1 cellular context compared by ENCODE assay signal in the genomic region with DNA sequence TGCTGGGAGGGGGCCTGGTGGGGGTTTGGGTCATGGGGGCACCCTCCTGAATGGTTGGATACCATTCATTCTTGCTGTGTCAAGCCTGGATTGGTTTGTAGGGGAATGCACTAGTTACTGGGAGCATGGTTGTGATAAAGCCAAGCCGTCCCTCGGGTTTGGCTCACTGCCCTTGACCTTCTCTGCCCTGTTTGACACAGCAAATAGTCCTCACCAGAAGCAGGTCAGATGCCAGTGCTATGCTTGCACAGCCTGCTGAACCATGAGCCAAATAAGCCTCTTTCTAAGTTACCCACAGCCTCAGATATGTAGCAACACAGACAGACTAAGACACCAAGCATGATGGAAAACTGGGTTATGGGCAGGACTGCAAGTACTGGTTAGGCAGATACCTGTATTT.
TF ChIP-seq lines count a peak whose summit lies in the region.

No MANE protein-coding gene starts in this region.

TF ChIP-seq in HepG2, 621 proteins besides CTCF, POLR2A, EP300 and RAD21 (continued from another document and continues in another):
- no peak for TF ChIP-seq ZMAT3 (CRISPR knock-in tag; conservative IDR thresholded peaks at IDR 0.05)
- TF ChIP-seq, protein P1, sequence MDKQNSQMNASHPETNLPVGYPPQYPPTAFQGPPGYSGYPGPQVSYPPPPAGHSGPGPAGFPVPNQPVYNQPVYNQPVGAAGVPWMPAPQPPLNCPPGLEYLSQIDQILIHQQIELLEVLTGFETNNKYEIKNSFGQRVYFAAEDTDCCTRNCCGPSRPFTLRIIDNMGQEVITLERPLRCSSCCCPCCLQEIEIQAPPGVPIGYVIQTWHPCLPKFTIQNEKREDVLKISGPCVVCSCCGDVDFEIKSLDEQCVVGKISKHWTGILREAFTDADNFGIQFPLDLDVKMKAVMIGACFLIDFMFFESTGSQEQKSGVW (CRISPR knock-in tag; IDR thresholded peaks at IDR 0.05; ENCODE audit: borderline replicate concordance): no peak
- TF ChIP-seq SP4 (CRISPR knock-in tag; IDR thresholded peaks at IDR 0.05): no peak
- TF ChIP-seq NFE2L1 (CRISPR knock-in tag; IDR thresholded peaks at IDR 0.05; ENCODE audit: borderline replicate concordance): no peak
- TF ChIP-seq ZNF7 (CRISPR knock-in tag; IDR thresholded peaks at IDR 0.05): no peak
- TF ChIP-seq, protein P2, sequence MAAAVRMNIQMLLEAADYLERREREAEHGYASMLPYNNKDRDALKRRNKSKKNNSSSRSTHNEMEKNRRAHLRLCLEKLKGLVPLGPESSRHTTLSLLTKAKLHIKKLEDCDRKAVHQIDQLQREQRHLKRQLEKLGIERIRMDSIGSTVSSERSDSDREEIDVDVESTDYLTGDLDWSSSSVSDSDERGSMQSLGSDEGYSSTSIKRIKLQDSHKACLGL (CRISPR knock-in tag; IDR thresholded peaks at IDR 0.05): no peak
- TF ChIP-seq CC2D1A (CRISPR knock-in tag; IDR thresholded peaks at IDR 0.05): no peak
- no peak for TF ChIP-seq ETV6 (CRISPR knock-in tag; conservative IDR thresholded peaks at IDR 0.05)
- no peak for TF ChIP-seq NAIF1 (CRISPR knock-in tag; IDR thresholded peaks at IDR 0.05; ENCODE audit: borderline replicate concordance)
- no peak for TF ChIP-seq ZNF713 (CRISPR knock-in tag; IDR thresholded peaks at IDR 0.05)
- TF ChIP-seq LCORL (IDR thresholded peaks at IDR 0.05): peak; percentile 50; the same call in 1 of the 2 replicates
- peak; percentile 82 for TF ChIP-seq LCORL (CRISPR knock-in tag; IDR thresholded peaks at IDR 0.05)
- peak; percentile 35; the same call in 1 of the 2 replicates for TF ChIP-seq JUN (CRISPR knock-in tag; IDR thresholded peaks at IDR 0.05)
- peak; percentile 77; the same call in 1 of the 2 replicates for TF ChIP-seq ZNF782 (CRISPR knock-in tag; IDR thresholded peaks at IDR 0.05; ENCODE audit: borderline replicate concordance)
- TF ChIP-seq MBD4 (IDR thresholded peaks at IDR 0.05; ENCODE audit: borderline replicate concordance, low read length): no peak
- TF ChIP-seq, protein P3, sequence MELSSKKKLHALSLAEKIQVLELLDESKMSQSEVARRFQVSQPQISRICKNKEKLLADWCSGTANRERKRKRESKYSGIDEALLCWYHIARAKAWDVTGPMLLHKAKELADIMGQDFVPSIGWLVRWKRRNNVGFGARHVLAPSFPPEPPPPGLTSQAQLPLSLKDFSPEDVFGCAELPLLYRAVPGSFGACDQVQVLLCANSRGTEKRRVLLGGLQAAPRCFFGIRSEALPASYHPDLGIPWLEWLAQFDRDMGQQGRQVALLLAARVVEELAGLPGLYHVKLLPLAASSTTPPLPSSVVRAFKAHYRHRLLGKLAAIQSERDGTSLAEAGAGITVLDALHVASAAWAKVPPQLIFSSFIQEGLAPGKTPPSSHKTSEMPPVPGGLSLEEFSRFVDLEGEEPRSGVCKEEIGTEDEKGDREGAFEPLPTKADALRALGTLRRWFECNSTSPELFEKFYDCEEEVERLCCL (CRISPR knock-in tag; IDR thresholded peaks at IDR 0.05; ENCODE audit: borderline replicate concordance): no peak
- TF ChIP-seq ZNF543 (CRISPR knock-in tag; IDR thresholded peaks at IDR 0.05): peak; percentile 45; the same call in 1 of the 2 replicates
- no peak for TF ChIP-seq ZFP36L2 (CRISPR knock-in tag; IDR thresholded peaks at IDR 0.05)
- TF ChIP-seq HNRNPK (IDR thresholded peaks at IDR 0.05; ENCODE audit: low read depth, low read length, poor library complexity, severe bottlenecking): no peak
- TF ChIP-seq, protein P4, sequence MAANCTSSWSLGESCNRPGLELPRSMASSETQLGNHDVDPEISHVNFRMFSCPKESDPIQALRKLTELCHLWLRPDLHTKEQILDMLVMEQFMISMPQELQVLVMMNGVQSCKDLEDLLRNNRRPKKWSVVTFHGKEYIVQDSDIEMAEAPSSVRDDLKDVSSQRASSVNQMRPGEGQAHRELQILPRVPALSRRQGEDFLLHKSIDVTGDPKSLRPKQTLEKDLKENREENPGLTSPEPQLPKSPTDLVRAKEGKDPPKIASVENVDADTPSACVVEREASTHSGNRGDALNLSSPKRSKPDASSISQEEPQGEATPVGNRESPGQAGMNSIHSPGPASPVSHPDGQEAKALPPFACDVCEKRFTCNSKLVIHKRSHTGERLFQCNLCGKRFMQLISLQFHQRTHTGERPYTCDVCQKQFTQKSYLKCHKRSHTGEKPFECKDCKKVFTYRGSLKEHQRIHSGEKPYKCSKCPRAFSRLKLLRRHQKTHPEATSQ (CRISPR knock-in tag; IDR thresholded peaks at IDR 0.05; ENCODE audit: borderline replicate concordance): peak; percentile 64; the same call in 1 of the 2 replicates
- no peak for TF ChIP-seq MTF2 (CRISPR knock-in tag; IDR thresholded peaks at IDR 0.05; ENCODE audit: borderline replicate concordance)
- 0 out of 2 replicates have a peak, but pooled peaks have one; percentile 29 for TF ChIP-seq TBX3 (IDR thresholded peaks at IDR 0.05; ENCODE audit: borderline replicate concordance)
- no peak for TF ChIP-seq TRIM24 (CRISPR knock-in tag; IDR thresholded peaks at IDR 0.05)
- TF ChIP-seq SP5 (CRISPR knock-in tag; IDR thresholded peaks at IDR 0.05; ENCODE audit: borderline replicate concordance, low read depth): no peak
- TF ChIP-seq CENPX (CRISPR knock-in tag; IDR thresholded peaks at IDR 0.05): no peak
- TF ChIP-seq NFIC (IDR thresholded peaks at IDR 0.05; ENCODE audit: low read length): no peak
- no peak for TF ChIP-seq ZNF329 (CRISPR knock-in tag; IDR thresholded peaks at IDR 0.05; ENCODE audit: low read depth)
- TF ChIP-seq ZNF777 (CRISPR knock-in tag; IDR thresholded peaks at IDR 0.05): no peak
- 0 out of 2 replicates have a peak, but pooled peaks have one; percentile 43 for TF ChIP-seq ZNF607 (CRISPR knock-in tag; IDR thresholded peaks at IDR 0.05; ENCODE audit: borderline replicate concordance)
- TF ChIP-seq, protein P5, sequence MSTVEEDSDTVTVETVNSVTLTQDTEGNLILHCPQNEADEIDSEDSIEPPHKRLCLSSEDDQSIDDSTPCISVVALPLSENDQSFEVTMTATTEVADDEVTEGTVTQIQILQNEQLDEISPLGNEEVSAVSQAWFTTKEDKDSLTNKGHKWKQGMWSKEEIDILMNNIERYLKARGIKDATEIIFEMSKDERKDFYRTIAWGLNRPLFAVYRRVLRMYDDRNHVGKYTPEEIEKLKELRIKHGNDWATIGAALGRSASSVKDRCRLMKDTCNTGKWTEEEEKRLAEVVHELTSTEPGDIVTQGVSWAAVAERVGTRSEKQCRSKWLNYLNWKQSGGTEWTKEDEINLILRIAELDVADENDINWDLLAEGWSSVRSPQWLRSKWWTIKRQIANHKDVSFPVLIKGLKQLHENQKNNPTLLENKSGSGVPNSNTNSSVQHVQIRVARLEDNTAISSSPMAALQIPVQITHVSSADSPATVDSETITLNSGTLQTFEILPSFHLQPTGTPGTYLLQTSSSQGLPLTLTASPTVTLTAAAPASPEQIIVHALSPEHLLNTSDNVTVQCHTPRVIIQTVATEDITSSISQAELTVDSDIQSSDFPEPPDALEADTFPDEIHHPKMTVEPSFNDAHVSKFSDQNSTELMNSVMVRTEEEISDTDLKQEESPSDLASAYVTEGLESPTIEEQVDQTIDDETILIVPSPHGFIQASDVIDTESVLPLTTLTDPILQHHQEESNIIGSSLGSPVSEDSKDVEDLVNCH (CRISPR knock-in tag; IDR thresholded peaks at IDR 0.05): no peak
- TF ChIP-seq, protein P6, sequence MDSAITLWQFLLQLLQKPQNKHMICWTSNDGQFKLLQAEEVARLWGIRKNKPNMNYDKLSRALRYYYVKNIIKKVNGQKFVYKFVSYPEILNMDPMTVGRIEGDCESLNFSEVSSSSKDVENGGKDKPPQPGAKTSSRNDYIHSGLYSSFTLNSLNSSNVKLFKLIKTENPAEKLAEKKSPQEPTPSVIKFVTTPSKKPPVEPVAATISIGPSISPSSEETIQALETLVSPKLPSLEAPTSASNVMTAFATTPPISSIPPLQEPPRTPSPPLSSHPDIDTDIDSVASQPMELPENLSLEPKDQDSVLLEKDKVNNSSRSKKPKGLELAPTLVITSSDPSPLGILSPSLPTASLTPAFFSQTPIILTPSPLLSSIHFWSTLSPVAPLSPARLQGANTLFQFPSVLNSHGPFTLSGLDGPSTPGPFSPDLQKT (CRISPR knock-in tag; IDR thresholded peaks at IDR 0.05; ENCODE audit: borderline replicate concordance): no peak
- TF ChIP-seq, protein P7, sequence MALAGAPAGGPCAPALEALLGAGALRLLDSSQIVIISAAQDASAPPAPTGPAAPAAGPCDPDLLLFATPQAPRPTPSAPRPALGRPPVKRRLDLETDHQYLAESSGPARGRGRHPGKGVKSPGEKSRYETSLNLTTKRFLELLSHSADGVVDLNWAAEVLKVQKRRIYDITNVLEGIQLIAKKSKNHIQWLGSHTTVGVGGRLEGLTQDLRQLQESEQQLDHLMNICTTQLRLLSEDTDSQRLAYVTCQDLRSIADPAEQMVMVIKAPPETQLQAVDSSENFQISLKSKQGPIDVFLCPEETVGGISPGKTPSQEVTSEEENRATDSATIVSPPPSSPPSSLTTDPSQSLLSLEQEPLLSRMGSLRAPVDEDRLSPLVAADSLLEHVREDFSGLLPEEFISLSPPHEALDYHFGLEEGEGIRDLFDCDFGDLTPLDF (CRISPR knock-in tag; IDR thresholded peaks at IDR 0.05): no peak
- no peak for TF ChIP-seq ZNF121 (CRISPR knock-in tag; IDR thresholded peaks at IDR 0.05)
- no peak for TF ChIP-seq AGO1 (IDR thresholded peaks at IDR 0.05; ENCODE audit: low read depth, low read length, poor library complexity, severe bottlenecking)
- TF ChIP-seq ADNP (CRISPR knock-in tag; IDR thresholded peaks at IDR 0.05): no peak
- TF ChIP-seq ZMYM4 (CRISPR knock-in tag; IDR thresholded peaks at IDR 0.05): peak; percentile 80
- peak; percentile 48; the same call in 1 of the 2 replicates for TF ChIP-seq MAFF (IDR thresholded peaks at IDR 0.05; ENCODE audit: low read depth, low read length)
- TF ChIP-seq, protein P8, sequence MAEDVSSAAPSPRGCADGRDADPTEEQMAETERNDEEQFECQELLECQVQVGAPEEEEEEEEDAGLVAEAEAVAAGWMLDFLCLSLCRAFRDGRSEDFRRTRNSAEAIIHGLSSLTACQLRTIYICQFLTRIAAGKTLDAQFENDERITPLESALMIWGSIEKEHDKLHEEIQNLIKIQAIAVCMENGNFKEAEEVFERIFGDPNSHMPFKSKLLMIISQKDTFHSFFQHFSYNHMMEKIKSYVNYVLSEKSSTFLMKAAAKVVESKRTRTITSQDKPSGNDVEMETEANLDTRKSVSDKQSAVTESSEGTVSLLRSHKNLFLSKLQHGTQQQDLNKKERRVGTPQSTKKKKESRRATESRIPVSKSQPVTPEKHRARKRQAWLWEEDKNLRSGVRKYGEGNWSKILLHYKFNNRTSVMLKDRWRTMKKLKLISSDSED (CRISPR knock-in tag; IDR thresholded peaks at IDR 0.05): no peak
- TF ChIP-seq ARNTL (CRISPR knock-in tag; IDR thresholded peaks at IDR 0.05): 0 out of 2 replicates have a peak, but pooled peaks have one; percentile 49
- TF ChIP-seq, protein P9, sequence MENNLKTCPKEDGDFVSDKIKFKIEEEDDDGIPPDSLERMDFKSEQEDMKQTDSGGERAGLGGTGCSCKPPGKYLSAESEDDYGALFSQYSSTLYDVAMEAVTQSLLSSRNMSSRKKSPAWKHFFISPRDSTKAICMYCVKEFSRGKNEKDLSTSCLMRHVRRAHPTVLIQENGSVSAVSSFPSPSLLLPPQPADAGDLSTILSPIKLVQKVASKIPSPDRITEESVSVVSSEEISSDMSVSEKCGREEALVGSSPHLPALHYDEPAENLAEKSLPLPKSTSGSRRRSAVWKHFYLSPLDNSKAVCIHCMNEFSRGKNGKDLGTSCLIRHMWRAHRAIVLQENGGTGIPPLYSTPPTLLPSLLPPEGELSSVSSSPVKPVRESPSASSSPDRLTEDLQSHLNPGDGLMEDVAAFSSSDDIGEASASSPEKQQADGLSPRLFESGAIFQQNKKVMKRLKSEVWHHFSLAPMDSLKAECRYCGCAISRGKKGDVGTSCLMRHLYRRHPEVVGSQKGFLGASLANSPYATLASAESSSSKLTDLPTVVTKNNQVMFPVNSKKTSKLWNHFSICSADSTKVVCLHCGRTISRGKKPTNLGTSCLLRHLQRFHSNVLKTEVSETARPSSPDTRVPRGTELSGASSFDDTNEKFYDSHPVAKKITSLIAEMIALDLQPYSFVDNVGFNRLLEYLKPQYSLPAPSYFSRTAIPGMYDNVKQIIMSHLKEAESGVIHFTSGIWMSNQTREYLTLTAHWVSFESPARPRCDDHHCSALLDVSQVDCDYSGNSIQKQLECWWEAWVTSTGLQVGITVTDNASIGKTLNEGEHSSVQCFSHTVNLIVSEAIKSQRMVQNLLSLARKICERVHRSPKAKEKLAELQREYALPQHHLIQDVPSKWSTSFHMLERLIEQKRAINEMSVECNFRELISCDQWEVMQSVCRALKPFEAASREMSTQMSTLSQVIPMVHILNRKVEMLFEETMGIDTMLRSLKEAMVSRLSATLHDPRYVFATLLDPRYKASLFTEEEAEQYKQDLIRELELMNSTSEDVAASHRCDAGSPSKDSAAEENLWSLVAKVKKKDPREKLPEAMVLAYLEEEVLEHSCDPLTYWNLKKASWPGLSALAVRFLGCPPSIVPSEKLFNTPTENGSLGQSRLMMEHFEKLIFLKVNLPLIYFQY (CRISPR knock-in tag; IDR thresholded peaks at IDR 0.05; ENCODE audit: borderline replicate concordance): peak; percentile 52; the same call in 1 of the 2 replicates
- TF ChIP-seq, protein P10, sequence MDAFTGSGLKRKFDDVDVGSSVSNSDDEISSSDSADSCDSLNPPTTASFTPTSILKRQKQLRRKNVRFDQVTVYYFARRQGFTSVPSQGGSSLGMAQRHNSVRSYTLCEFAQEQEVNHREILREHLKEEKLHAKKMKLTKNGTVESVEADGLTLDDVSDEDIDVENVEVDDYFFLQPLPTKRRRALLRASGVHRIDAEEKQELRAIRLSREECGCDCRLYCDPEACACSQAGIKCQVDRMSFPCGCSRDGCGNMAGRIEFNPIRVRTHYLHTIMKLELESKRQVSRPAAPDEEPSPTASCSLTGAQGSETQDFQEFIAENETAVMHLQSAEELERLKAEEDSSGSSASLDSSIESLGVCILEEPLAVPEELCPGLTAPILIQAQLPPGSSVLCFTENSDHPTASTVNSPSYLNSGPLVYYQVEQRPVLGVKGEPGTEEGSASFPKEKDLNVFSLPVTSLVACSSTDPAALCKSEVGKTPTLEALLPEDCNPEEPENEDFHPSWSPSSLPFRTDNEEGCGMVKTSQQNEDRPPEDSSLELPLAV (CRISPR knock-in tag; conservative IDR thresholded peaks at IDR 0.05; ENCODE audit: low read depth): no peak; the same call in 1 of the 2 replicates
- peak; percentile 96 for TF ChIP-seq RARA (CRISPR knock-in tag; IDR thresholded peaks at IDR 0.05)
- TF ChIP-seq TEAD3 (CRISPR knock-in tag; optimal IDR thresholded peaks at IDR 0.05; ENCODE audit: borderline replicate concordance): peak; percentile 85
- no peak for TF ChIP-seq REL (CRISPR knock-in tag; conservative IDR thresholded peaks at IDR 0.05)
- no peak for TF ChIP-seq TEAD2 (CRISPR knock-in tag; IDR thresholded peaks at IDR 0.05)
- TF ChIP-seq PHF20 (CRISPR knock-in tag; IDR thresholded peaks at IDR 0.05): 0 out of 2 replicates have a peak, but pooled peaks have one; percentile 27
- TF ChIP-seq ZNF670 (CRISPR knock-in tag; IDR thresholded peaks at IDR 0.05; ENCODE audit: borderline replicate concordance): no peak; the same call in 1 of the 2 replicates
- no peak for TF ChIP-seq HIVEP1 (CRISPR knock-in tag; IDR thresholded peaks at IDR 0.05)
- 0 out of 2 replicates have a peak, but pooled peaks have one; percentile 64 for TF ChIP-seq HDAC1 (CRISPR knock-in tag; IDR thresholded peaks at IDR 0.05)
- TF ChIP-seq ZNF143 (CRISPR knock-in tag; IDR thresholded peaks at IDR 0.05): no peak
- no peak for TF ChIP-seq ZNF589 (CRISPR knock-in tag; conservative IDR thresholded peaks at IDR 0.05)
- no peak for TF ChIP-seq PAWR (CRISPR knock-in tag; IDR thresholded peaks at IDR 0.05; ENCODE audit: borderline replicate concordance)
- no peak for TF ChIP-seq NR3C1 (CRISPR knock-in tag; IDR thresholded peaks at IDR 0.05)
